Comparison of ENCODE assay signal across 23 cellular contexts in genomic region chr7:2474224-2474623, GRCh38. TPM values are rescaled to one million over a fixed set of nuclear protein-coding genes. Genes with fewer than 3 reads are reported as not detected.
DNase-seq lines count a peak whose midpoint lies in the region; ATAC-seq lines count a peak whose summit lies in the region.
"Had no signal": no experiment of that assay in that cellular context is flagged by ENCODE, and none has a peak within 500 bp of the region (broad histone marks: within the 10 kb centered on the region; RNA-seq: fewer than 3 reads in every experiment).

No MANE protein-coding gene starts in this region.

- no peak overlapping the region for H3K4me3 ChIP-seq in H7 (ENCODE audit: insufficient read depth, low read depth, low read length)
- H3K4me3 ChIP-seq in neuronal stem cell (ENCODE audit: low read length in 2 of 2) = no peak overlapping the region
- H3K4me3 ChIP-seq: HAP-1, K562 had no signal

- H3K4me2 ChIP-seq in neuronal stem cell (ENCODE audit: insufficient read depth, low read length, poor library complexity, severe bottlenecking) = no peak overlapping the region

- H3K9me3 Mint-ChIP-seq in activated naive CD4-positive, alpha-beta T cell treated with anti-CD3 and anti-CD28 coated beads, Interleukin-2, amount 50 U/mL, for 72 hours = no peaks in the 10 kb centered on the region
- H3K9me3 Mint-ChIP-seq: CD4-positive, alpha-beta T cell had no signal

- no peak overlapping the region for H2AFZ ChIP-seq in neuronal stem cell (ENCODE audit: low read length)

- no peaks in the 10 kb centered on the region for H3K36me3 Mint-ChIP-seq in activated naive CD4-positive, alpha-beta T cell treated with anti-CD3 and anti-CD28 coated beads, Interleukin-2, amount 50 U/mL, for 72 hours

- no peak overlapping the region for H3K9ac ChIP-seq in neuronal stem cell (ENCODE audit: low read depth, low read length, poor library complexity)

- intact Hi-C loops in left ventricle myocardium superior (cut with micrococcal nuclease) = loop anchor here (10.0 kb wide), 1 partner anchor 91 kb away; no protein-coding TSS in a partner anchor

- H3K27me3 ChIP-seq in H7 (ENCODE audit: control insufficient read depth, insufficient read depth, low read length) (no peaks in the 10 kb centered on the region), neuronal stem cell (ENCODE audit: control insufficient read depth in 3 of 3, insufficient read depth in 3 of 3, low read depth in 1 of 3, low read length in 3 of 3) (no peaks in the 10 kb centered on the region)

- H4K91ac ChIP-seq in neuronal stem cell (ENCODE audit: low read depth, low read length, poor library complexity) = no peak overlapping the region

- peak overlapping the region; percentile 29 for H4K8ac ChIP-seq in neuronal stem cell (ENCODE audit: low read depth, low read length)

- H3K18ac ChIP-seq in neuronal stem cell (ENCODE audit: low read length) = peak overlapping the region; percentile 90

- peak overlapping the region; percentile 32 for H3K23ac ChIP-seq in neuronal stem cell (ENCODE audit: low read depth, low read length, poor library complexity)

- H3K79me1 ChIP-seq in neuronal stem cell (ENCODE audit: low read depth, low read length) = no peaks in the 10 kb centered on the region

- H3K9me3 ChIP-seq in neuronal stem cell (replicated peaks in 1 of 2; ENCODE audit: control insufficient read depth in 2 of 2, insufficient read depth in 1 of 2, low read depth in 1 of 2, low read length in 2 of 2) = no peaks in the 10 kb centered on the region
- H3K9me3 ChIP-seq: Caco-2, HAP-1 had no signal

- H3K4ac ChIP-seq in neuronal stem cell (ENCODE audit: low read length) = peak overlapping the region; percentile 77

- peak overlapping the region; percentile 99 for H2BK120ac ChIP-seq in neuronal stem cell (ENCODE audit: low read depth, low read length)

- H2BK5ac ChIP-seq in neuronal stem cell (ENCODE audit: low read length) = peak overlapping the region; percentile 42

- H3K36me3 ChIP-seq in H7 (replicated peaks; ENCODE audit: control insufficient read depth, insufficient read depth, low read length) = no peaks in the 10 kb centered on the region
- no peaks in the 10 kb centered on the region for H3K36me3 ChIP-seq in neuronal stem cell (replicated peaks in 1 of 2; ENCODE audit: control insufficient read depth in 2 of 2, insufficient read depth in 2 of 2, low read length in 2 of 2)
- H3K36me3 ChIP-seq: HAP-1 had no signal

- peaks cover 34 to 49% of the 10 kb centered on the region in 2 donors for H3K4me1 ChIP-seq in neuronal stem cell (ENCODE audit: control insufficient read depth in 2 of 2, insufficient read depth in 1 of 2, low read depth in 1 of 2, low read length in 2 of 2)
- H3K4me1 ChIP-seq: Caco-2, HAP-1 had no signal

- peak overlapping the region; percentile 99 for H2AK5ac ChIP-seq in neuronal stem cell (ENCODE audit: low read depth, low read length)

- peak overlapping the region; percentile 91 for H2BK12ac ChIP-seq in neuronal stem cell (ENCODE audit: low read length)

- H3K27ac Mint-ChIP-seq in activated naive CD4-positive, alpha-beta T cell treated with anti-CD3 and anti-CD28 coated beads, Interleukin-2, amount 50 U/mL, for 72 hours = no peak overlapping the region
- H3K27ac Mint-ChIP-seq: CD4-positive, alpha-beta T cell had no signal

- no CpG with 5 or more reads among the region's 15 CpGs for WGBS in neuronal stem cell (ENCODE audit: extremely low coverage in 2 of 2, insufficient read length in 2 of 2, insufficient replicate concordance in 1 of 2), 2 donors

- ATAC-seq in left ventricle myocardium superior = no peak
- ATAC-seq in activated naive CD4-positive, alpha-beta T cell treated with anti-CD3 and anti-CD28 coated beads, Interleukin-2, amount 50 U/mL, for 72 hours = no peak

- H2BK15ac ChIP-seq in neuronal stem cell (ENCODE audit: low read length) = peak overlapping the region; percentile 79

- H3K27ac ChIP-seq in neuronal stem cell (replicated peaks; ENCODE audit: low read length) = no peak overlapping the region
- H3K27ac ChIP-seq: C4-2B, HL-60 had no signal

- no peak overlapping the region for H3K14ac ChIP-seq in neuronal stem cell (ENCODE audit: low read length)

- DNase-seq in H7 (peak; percentile 88), ecto neural progenitor cell (ENCODE audit: low spot score) (peak; percentile 50), islet precursor cell (peak; percentile 53), neuronal stem cell (ENCODE audit: low spot score) (no peak), left ventricle myocardium superior (no peak), UCSD-AML1 (lab: John Stamatoyannopoulos, UW; ENCODE audit: unreplicated experiment) (no peak)
- DNase-seq in activated naive CD4-positive, alpha-beta T cell treated with anti-CD3 and anti-CD28 coated beads, Interleukin-2, amount 50 U/mL, for 72 hours (ENCODE audit: low spot score in 2 of 2) = no peak
- no peak for DNase-seq in activated CD8-positive, alpha-beta memory T cell treated with anti-CD3 and anti-CD28 coated beads for 24 hours
- DNase-seq: ACHN; Caco-2; CD4-positive, alpha-beta T cell; DMS153; DMS79; GDM1; GOT3; IMR-90 had no signal

RNA-seq across cellular contexts. Expression of gene GRIFIN, which starts 2.0 kb away (rescaled TPM):
- not detected in 2 replicates for total RNA-seq in H7 (2014; rRNA removed; shearing (Covaris generic))
- polyA plus RNA-seq in neuronal stem cell (2013, experiment 1 of 2) = not detected
- not detected for polyA plus RNA-seq in neuronal stem cell (2013, experiment 2 of 2)
- total RNA-seq in left ventricle myocardium superior = not detected
- not detected for total RNA-seq in activated naive CD4-positive, alpha-beta T cell treated with anti-CD3 and anti-CD28 coated beads, Interleukin-2, amount 50 U/mL, for 72 hours
- total RNA-seq: Caco-2; CD4-positive, alpha-beta T cell; Daoy; HT1080; IMR-90; K562 had no signal
- polyA plus RNA-seq: BJ, IMR-90, K562 had no signal

RNA-seq across cellular contexts. Expression of gene LFNG, which starts 45.4 kb away (rescaled TPM):
- total RNA-seq in H7 (2014; rRNA removed; shearing (Covaris generic)) = 12.8 and 20.0 TPM in 2 replicates
- polyA plus RNA-seq in neuronal stem cell (2013, experiment 1 of 2) = 84.0 TPM
- polyA plus RNA-seq in neuronal stem cell (2013, experiment 2 of 2) = 82.3 TPM
- total RNA-seq in left ventricle myocardium superior = 6.4 TPM
- total RNA-seq in activated naive CD4-positive, alpha-beta T cell treated with anti-CD3 and anti-CD28 coated beads, Interleukin-2, amount 50 U/mL, for 72 hours = 10 to 100 TPM; 17.8 to 21.1 TPM

Comparison
In these comparisons a context has a peak if more than half of its experiments do, and no peak if none do; other contexts are left out.
1. DNase-seq: peak in H7 (single experiment), ecto neural progenitor cell (single experiment) and islet precursor cell (single experiment); none in neuronal stem cell (single experiment), left ventricle myocardium superior (single experiment), activated naive CD4-positive, alpha-beta T cell treated with anti-CD3 and anti-CD28 coated beads, Interleukin-2, amount 50 U/mL, for 72 hours (0 of 2), UCSD-AML1 (single experiment) and activated CD8-positive, alpha-beta memory T cell treated with anti-CD3 and anti-CD28 coated beads for 24 hours (single experiment).